ENCODE assay signal across 16 cellular contexts in genomic region chr2:224870341-224870740, GRCh38.
DNase-seq lines count a peak whose midpoint lies in the region; ATAC-seq, FAIRE-seq and TF ChIP-seq lines count a peak whose summit lies in the region.
"Had no signal": no experiment of that assay in that cellular context is flagged by ENCODE, and none has a peak within 500 bp of the region (broad histone marks: within the 10 kb centered on the region; RNA-seq: fewer than 3 reads in every experiment).

No MANE protein-coding gene starts in this region.

- intact Hi-C loops in CD4-positive, alpha-beta T cell (cut with DNase I, micrococcal nuclease) = no loop called here
- intact Hi-C loops in MCF 10A (cut with micrococcal nuclease) (no loop called here), HepG2 (cut with micrococcal nuclease; ENCODE audit: unreplicated experiment) (loop anchor here (5.0 kb wide), 1 partner anchor 1288 kb away; no protein-coding TSS in a partner anchor), uterus (cut with DNase I; ENCODE audit: low total_unique reads) (no loop called here)
- intact Hi-C loops in naive thymus-derived CD4-positive, alpha-beta T cell (cut with micrococcal nuclease) = no loop called here

- no peaks in the 10 kb centered on the region for H3K4me1 ChIP-seq in naive thymus-derived CD4-positive, alpha-beta T cell (ENCODE audit: control insufficient read depth in 2 of 2, insufficient read depth in 2 of 2, low read length in 2 of 2)
- H3K4me1 ChIP-seq in HepG2 (ENCODE audit: insufficient read depth, low read length) (no peaks in the 10 kb centered on the region), uterus (no peaks in the 10 kb centered on the region)
- H3K4me1 ChIP-seq: thyroid gland had no signal

- H3K4me2 ChIP-seq in HepG2 (ENCODE audit: low read depth, low read length) = no peak overlapping the region

- CTCF ChIA-PET in CD4-positive, alpha-beta T cell (lab: Charles Lee) = interaction anchor here (0.5 kb wide), 1 partner anchor 129 kb away, joined by 3 read pairs; no protein-coding TSS in a partner anchor
- CTCF ChIA-PET in MCF 10A (lab: Yijun Ruan, JAX) (no interaction called here), HepG2 (lab: Yijun Ruan, JAX; ENCODE audit: low intra/inter-chr PET ratio, low total read pairs) (no interaction called here)
- CTCF ChIA-PET in naive thymus-derived CD4-positive, alpha-beta T cell (lab: Charles Lee) = interaction anchor here (1.4 kb wide), 1 partner anchor 17 kb away, joined by 3 read pairs; no protein-coding TSS in a partner anchor

- H3K79me2 ChIP-seq in HepG2 (ENCODE audit: insufficient read depth, low read length) = no peaks in the 10 kb centered on the region

- H3K4me1 Mint-ChIP-seq in CD4-positive, alpha-beta T cell (ENCODE audit: low read depth) = peaks cover 20% of the 10 kb centered on the region
- H3K4me1 Mint-ChIP-seq in HFFc6 (ENCODE audit: low read depth) (peaks cover 84% of the 10 kb centered on the region), MCF 10A (ENCODE audit: insufficient read depth, unreplicated experiment) (peaks cover 20% of the 10 kb centered on the region)
- peaks cover 4 to 22% (median 16%) of the 10 kb centered on the region in 7 donors for H3K4me1 Mint-ChIP-seq in naive thymus-derived CD4-positive, alpha-beta T cell
- H3K4me1 Mint-ChIP-seq: neural crest cell had no signal

- TF ChIP-seq POLR2A in HepG2 (IDR thresholded peaks at IDR 0.05; ENCODE audit: insufficient read depth in 1 of 2, low read depth in 2 of 2, low read length in 2 of 2) (no peak), uterus (IDR thresholded peaks at IDR 0.05) (no peak)

- BruUV-seq in MCF 10A (replicated peaks; lab: Mats Ljungman, UMichigan) (no TSS peak), HepG2 (replicated peaks; lab: Mats Ljungman, UMichigan) (no TSS peak)

- no peak overlapping the region for H3K9ac ChIP-seq in HepG2 (ENCODE audit: insufficient read depth, low read depth, low read length)

- H3K27ac Mint-ChIP-seq in CD4-positive, alpha-beta T cell = peak overlapping the region; percentile 53
- H3K27ac Mint-ChIP-seq in HFFc6 (peak overlapping the region; percentile 92), MCF 10A (ENCODE audit: low read depth, unreplicated experiment) (peak overlapping the region; percentile 28)
- peak overlapping the region in 6 of 9 donors; percentile 14 to 85 (median 70) for H3K27ac Mint-ChIP-seq in naive thymus-derived CD4-positive, alpha-beta T cell

- no peak overlapping the region for H3K27ac ChIP-seq in CD4-positive, alpha-beta T cell (ENCODE audit: low read depth, low read length)
- no peak overlapping the region for H3K27ac ChIP-seq in naive thymus-derived CD4-positive, alpha-beta T cell (ENCODE audit: low read depth, low read length)
- H3K27ac ChIP-seq in HepG2 (ENCODE audit: extremely low read length, insufficient read depth, low read length) (no peak overlapping the region), uterus (no peak overlapping the region)
- H3K27ac ChIP-seq: right atrium auricular region, thyroid gland had no signal

- H3K36me3 ChIP-seq in naive thymus-derived CD4-positive, alpha-beta T cell (ENCODE audit: control insufficient read depth in 2 of 3, insufficient read depth in 3 of 3, low read length in 3 of 3) = peaks cover 34 to 77% (median 43%) of the 10 kb centered on the region in 3 experiments
- H3K36me3 ChIP-seq in HepG2 (replicated peaks in 1 of 2; ENCODE audit: control insufficient read depth in 1 of 2, insufficient read depth in 2 of 2, low read length in 2 of 2) = no peaks in the 10 kb centered on the region
- H3K36me3 ChIP-seq in uterus = no peaks in the 10 kb centered on the region
- H3K36me3 ChIP-seq: right atrium auricular region, thyroid gland had no signal

- no peak for TF ChIP-seq RAD21 in HepG2 (CRISPR knock-in tag; IDR thresholded peaks at IDR 0.05)

- no peaks in the 10 kb centered on the region for H3K9me3 ChIP-seq in CD4-positive, alpha-beta T cell (ENCODE audit: control insufficient read depth, low read length)
- H3K9me3 ChIP-seq in naive thymus-derived CD4-positive, alpha-beta T cell (ENCODE audit: control insufficient read depth in 2 of 3, low read length in 3 of 3) = no peaks in the 10 kb centered on the region
- H3K9me3 ChIP-seq in HepG2 (ENCODE audit: low read length) (no peaks in the 10 kb centered on the region), uterus (no peaks in the 10 kb centered on the region)
- H3K9me3 ChIP-seq: right atrium auricular region, thyroid gland had no signal

- H3K9me3 Mint-ChIP-seq in CD4-positive, alpha-beta T cell = no peaks in the 10 kb centered on the region
- H3K9me3 Mint-ChIP-seq in HFFc6 (peaks cover 14% of the 10 kb centered on the region), MCF 10A (ENCODE audit: unreplicated experiment) (peaks cover 9% of the 10 kb centered on the region)
- H3K9me3 Mint-ChIP-seq in naive thymus-derived CD4-positive, alpha-beta T cell = peaks cover 0 to 10% (median 0%) of the 10 kb centered on the region in 11 donors
- H3K9me3 Mint-ChIP-seq: neural crest cell had no signal

- no peak overlapping the region for H2AFZ ChIP-seq in HepG2 (ENCODE audit: low read length)

- no peaks in the 10 kb centered on the region for H3K27me3 ChIP-seq in CD4-positive, alpha-beta T cell (ENCODE audit: control insufficient read depth, insufficient read depth, low read length)
- H3K27me3 ChIP-seq in naive thymus-derived CD4-positive, alpha-beta T cell (ENCODE audit: control insufficient read depth in 2 of 2, insufficient read depth in 2 of 2, low read length in 2 of 2) = no peaks in the 10 kb centered on the region
- H3K27me3 ChIP-seq in HepG2 (ENCODE audit: control insufficient read depth in 1 of 2, insufficient read depth in 2 of 2, low read length in 2 of 2) (no peaks in the 10 kb centered on the region), uterus (no peaks in the 10 kb centered on the region)
- H3K27me3 ChIP-seq: right atrium auricular region, thyroid gland had no signal

- TF ChIP-seq CTCF in CD4-positive, alpha-beta T cell (IDR thresholded peaks at IDR 0.05) = no peak
- no peak for TF ChIP-seq CTCF in HFFc6 (IDR thresholded peaks at IDR 0.05)
- TF ChIP-seq CTCF in MCF 10A (IDR thresholded peaks at IDR 0.05; ENCODE audit: unreplicated experiment) = no peak
- no peak for TF ChIP-seq CTCF in HepG2 (CRISPR knock-in tag; IDR thresholded peaks at IDR 0.05)
- no peak for TF ChIP-seq CTCF in uterus (IDR thresholded peaks at IDR 0.05)

- H3K27me3 Mint-ChIP-seq in CD4-positive, alpha-beta T cell = no peaks in the 10 kb centered on the region
- H3K27me3 Mint-ChIP-seq in HFFc6 (ENCODE audit: insufficient read depth) (no peaks in the 10 kb centered on the region), MCF 10A (ENCODE audit: insufficient read depth, unreplicated experiment) (no peaks in the 10 kb centered on the region)
- H3K27me3 Mint-ChIP-seq in naive thymus-derived CD4-positive, alpha-beta T cell = no peaks in the 10 kb centered on the region
- H3K27me3 Mint-ChIP-seq: CD8-positive, alpha-beta memory T cell had no signal

- POLR2A ChIA-PET in CD4-positive, alpha-beta T cell (lab: Charles Lee) = no interaction called here
- POLR2A ChIA-PET in MCF 10A (lab: Yijun Ruan, JAX) (interaction anchor here (0.9 to 3.5 kb wide), 2 partner anchors 12 to 16 kb away, joined by 4 to 17 read pairs; no protein-coding TSS in a partner anchor), HepG2 (lab: Yijun Ruan, JAX) (no interaction called here)
- POLR2A ChIA-PET in naive thymus-derived CD4-positive, alpha-beta T cell (lab: Charles Lee) = interaction anchor here (0.6 kb wide), 1 partner anchor 961 kb away, joined by 4 read pairs; no protein-coding TSS in a partner anchor

- no peak for ATAC-seq in CD4-positive, alpha-beta T cell (ENCODE audit: poor library complexity)
- ATAC-seq in naive thymus-derived CD4-positive, alpha-beta T cell = no peak
- no peak for ATAC-seq in HepG2
- ATAC-seq: esophagus mucosa, left ventricle myocardium superior had no signal

- no peak for FAIRE-seq in HepG2 (lab: Jason Lieb, UNC)

- H4K20me1 ChIP-seq in HepG2 (ENCODE audit: insufficient read depth, low read length) = no peaks in the 10 kb centered on the region

- H3K4me3 ChIP-seq in naive thymus-derived CD4-positive, alpha-beta T cell (ENCODE audit: low read length) = no peak overlapping the region
- H3K4me3 ChIP-seq in HepG2 (replicated peaks in 1 of 3; ENCODE audit: insufficient read depth in 1 of 3, low read depth in 2 of 3, low read length in 3 of 3) = no peak overlapping the region
- no peak overlapping the region for H3K4me3 ChIP-seq in uterus
- H3K4me3 ChIP-seq: right atrium auricular region, thyroid gland had no signal

- DNase-seq in CD4-positive, alpha-beta T cell = no peak
- peak; percentile 47 for DNase-seq in HFFc6
- no peak for DNase-seq in MCF 10A (ENCODE audit: unreplicated experiment)
- DNase-seq in naive thymus-derived CD4-positive, alpha-beta T cell = no peak
- no peak for DNase-seq in Kasumi-1 (lab: John Stamatoyannopoulos, UW)
- DNase-seq in HepG2 (ENCODE audit: low spot score) = no peak
- no peak for DNase-seq in uterus
- DNase-seq: CD8-positive, alpha-beta memory T cell; GDM1; left ventricle myocardium superior; NCI-H345; stimulated activated CD8-positive, alpha-beta memory T cell treated with anti-CD3 and anti-CD28 coated beads, Interleukin-4, amount 100 ng/mL, for 48 hours; thyroid gland had no signal

- no peak overlapping the region for H3K4me3 Mint-ChIP-seq in CD4-positive, alpha-beta T cell
- H3K4me3 Mint-ChIP-seq in HFFc6 (peak overlapping the region; percentile 76), MCF 10A (ENCODE audit: unreplicated experiment) (no peak overlapping the region)
- no peak overlapping the region for H3K4me3 Mint-ChIP-seq in naive thymus-derived CD4-positive, alpha-beta T cell
- H3K4me3 Mint-ChIP-seq: CD8-positive, alpha-beta memory T cell; neural crest cell had no signal

- TF ChIP-seq EP300 in HepG2 (IDR thresholded peaks at IDR 0.05; ENCODE audit: low read depth in 2 of 2, low read length in 2 of 2) (no peak), HepG2 (CRISPR knock-in tag; IDR thresholded peaks at IDR 0.05; ENCODE audit: borderline replicate concordance) (no peak)

- peaks cover 98% of the 10 kb centered on the region for H3K36me3 Mint-ChIP-seq in CD4-positive, alpha-beta T cell (ENCODE audit: low read depth)
- H3K36me3 Mint-ChIP-seq in HFFc6 (ENCODE audit: low read depth) (peaks cover 83% of the 10 kb centered on the region), MCF 10A (ENCODE audit: insufficient read depth, unreplicated experiment) (no peaks in the 10 kb centered on the region)
- peaks cover 33 to 83% (median 74%) of the 10 kb centered on the region in 5 donors for H3K36me3 Mint-ChIP-seq in naive thymus-derived CD4-positive, alpha-beta T cell

- in situ Hi-C loops in HepG2 (cut with HindIII; ENCODE audit: extremely low pct_ligation_motif_present, low pct_unique_long_range_greater_than_20kb) = no loop called here

TF ChIP-seq in HepG2, 621 proteins besides CTCF, POLR2A, EP300 and RAD21 (continues in another document):
- TF ChIP-seq ASH2L (IDR thresholded peaks at IDR 0.05; ENCODE audit: insufficient read length, low read depth, low read length) (no peak), NONO (IDR thresholded peaks at IDR 0.05) (no peak), NONO (CRISPR knock-in tag; conservative IDR thresholded peaks at IDR 0.05) (no peak), NR2F1 (CRISPR knock-in tag; IDR thresholded peaks at IDR 0.05) (no peak), ZNF431 (CRISPR knock-in tag; IDR thresholded peaks at IDR 0.05; ENCODE audit: borderline replicate concordance, low read depth) (no peak), SKI (IDR thresholded peaks at IDR 0.05; ENCODE audit: partially characterized antibody) (no peak), NFIC (IDR thresholded peaks at IDR 0.05; ENCODE audit: low read length) (no peak)

Comparison
In these comparisons a context has a peak if more than half of its experiments do, and no peak if none do; other contexts are left out.
1. H3K27ac Mint-ChIP-seq: peak in every context shown above with its lines; median percentile 92 in HFFc6; 70 in naive thymus-derived CD4-positive, alpha-beta T cell; 53 in CD4-positive, alpha-beta T cell; 28 in MCF 10A.
2. CTCF ChIA-PET loops: an anchor here in CD4-positive, alpha-beta T cell (0.5 kb wide) and naive thymus-derived CD4-positive, alpha-beta T cell (1.4 kb wide); none called in MCF 10A and HepG2.
3. POLR2A ChIA-PET loops: an anchor here in MCF 10A (0.9 to 3.5 kb wide) and naive thymus-derived CD4-positive, alpha-beta T cell (0.6 kb wide); none called in CD4-positive, alpha-beta T cell and HepG2.